9 cellular contexts compared by ENCODE assay signal in the genomic region with DNA sequence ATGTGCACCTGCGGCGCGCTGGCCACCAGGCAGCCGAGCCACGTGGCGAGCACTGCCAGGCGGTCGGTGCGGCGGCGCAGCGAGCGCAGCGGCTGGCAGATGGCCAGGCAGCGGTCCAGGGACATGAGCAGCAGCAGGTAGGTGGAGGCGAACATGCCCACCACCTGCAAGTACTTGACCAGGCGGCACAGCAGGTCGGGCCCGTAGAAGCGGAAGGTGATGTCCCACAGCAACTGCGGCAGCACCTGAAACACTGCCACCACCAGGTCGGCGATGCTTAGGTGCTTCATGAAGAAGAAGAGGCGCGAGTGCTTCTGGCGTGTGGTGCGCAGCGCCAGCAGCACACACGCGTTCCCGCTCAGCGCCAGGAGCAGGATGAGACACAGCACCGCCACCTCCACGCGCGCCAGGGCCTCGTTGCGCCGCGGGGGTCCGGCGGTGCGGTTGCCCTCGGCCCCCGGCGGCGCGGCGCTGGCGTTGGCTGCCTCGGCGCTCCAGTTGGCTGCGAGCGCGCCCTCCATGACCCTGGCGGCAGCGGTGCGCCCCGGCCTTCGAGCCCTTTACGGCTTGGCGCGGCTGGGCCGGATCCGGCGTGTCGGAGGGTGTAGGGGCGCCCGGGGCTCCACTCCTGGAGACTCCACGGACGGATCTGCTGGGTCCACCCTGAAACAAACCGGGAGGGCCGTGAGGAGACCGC. TPM values are rescaled to one million over a fixed set of nuclear protein-coding genes. Genes with fewer than 3 reads are reported as not detected.
DNase-seq lines count a peak whose midpoint lies in the region; ATAC-seq, FAIRE-seq and TF ChIP-seq lines count a peak whose summit lies in the region.
"Had no signal": no experiment of that assay in that cellular context is flagged by ENCODE, and none has a peak within 500 bp of the region (broad histone marks: within the 10 kb centered on the region; RNA-seq: fewer than 3 reads in every experiment).

No MANE protein-coding gene starts in this region.

- in situ Hi-C loops in astrocyte of the cerebellum (cut with HindIII; ENCODE audit: low sequenced_read_pairs) = no loop called here

- intact Hi-C loops in left lung (cut with DNase I) (no loop called here), uterus (cut with DNase I; ENCODE audit: low total_unique reads) (no loop called here)

- peaks cover 8 to 24% of the 10 kb centered on the region in 2 donors for H3K4me1 ChIP-seq in left lung
- H3K4me1 ChIP-seq in uterus = peaks cover 0 to 16% of the 10 kb centered on the region in 2 donors

- H3K4me3 ChIP-seq in GM08714 (ENCODE audit: low read length) (peak overlapping the region; percentile 52; the same call in 1 of the 2 replicates), astrocyte of the cerebellum (ENCODE audit: low read depth, low read length) (peak overlapping the region; percentile 57), left lung (peak overlapping the region in 1 of 2 donors; percentile 12), uterus (peak overlapping the region in 1 of 2 donors; percentile 4)

- no peak for FAIRE-seq in RCC 7860 (lab: Jason Lieb, UNC)

- no peak for DNase-seq in astrocyte of the cerebellum (ENCODE audit: low read depth)
- DNase-seq in left lung = no peak
- DNase-seq in RCC 7860 (ENCODE audit: low spot score) = no peak
- DNase-seq in mucosa of gallbladder (ENCODE audit: low spot score) = no peak
- DNase-seq in uterus = no peak

- no peak for TF ChIP-seq POLR2A in uterus (IDR thresholded peaks at IDR 0.05)

- no peaks in the 10 kb centered on the region for H3K36me3 ChIP-seq in left lung
- no peaks in the 10 kb centered on the region for H3K36me3 ChIP-seq in uterus
- H3K36me3 ChIP-seq: SJSA1 had no signal

- H3K27ac ChIP-seq in left lung (no peak overlapping the region), uterus (no peak overlapping the region)
- H3K27ac ChIP-seq: SJSA1 had no signal

- H3K9me3 ChIP-seq in left lung (no peaks in the 10 kb centered on the region), uterus (no peaks in the 10 kb centered on the region)
- H3K9me3 ChIP-seq: SJSA1 had no signal

- TF ChIP-seq CTCF in astrocyte of the cerebellum (IDR thresholded peaks at IDR 0.05; ENCODE audit: low read depth, low read length, missing control alignments) (peak; percentile 22), left lung (IDR thresholded peaks at IDR 0.05) (no peak), uterus (IDR thresholded peaks at IDR 0.05) (peak in 1 of 4 experiments; percentile 4)

- ATAC-seq in GM19467 (IDR thresholded peaks at IDR 0.05; ENCODE audit: unreplicated experiment) (peak; percentile 48), HG03558 (IDR thresholded peaks at IDR 0.05; ENCODE audit: extremely low read depth, unreplicated experiment) (peak; percentile 31), left lung (peak; percentile 30)

- H3K27me3 ChIP-seq in left lung (peaks cover 30 to 48% of the 10 kb centered on the region in 2 donors), uterus (peaks cover 0 to 15% of the 10 kb centered on the region in 2 donors)
- H3K27me3 ChIP-seq: SJSA1 had no signal

RNA-seq across cellular contexts. Expression of gene OXTR, which starts 1.6 kb away (rescaled TPM):
- total RNA-seq in left lung = 1 to 10 TPM in 1 of 2 donors, under 1 TPM in 1; 0.82 to 4.9 TPM
- total RNA-seq in mucosa of gallbladder = 6.0 TPM
- total RNA-seq in uterus = 1 to 10 TPM in 2 of 4 donors, under 1 TPM in 1, not detected in 1; 0.27 to 4.4 (median 1.5) TPM

RNA-seq across cellular contexts. Expression of gene CAV3, which starts 34.2 kb away (rescaled TPM):
- under 1 TPM in 1 of 2 donors, not detected in 1; 0.37 TPM for total RNA-seq in left lung
- total RNA-seq in mucosa of gallbladder = not detected
- not detected for total RNA-seq in uterus
- total RNA-seq: SJSA1 had no signal
